In the genomic region with DNA sequence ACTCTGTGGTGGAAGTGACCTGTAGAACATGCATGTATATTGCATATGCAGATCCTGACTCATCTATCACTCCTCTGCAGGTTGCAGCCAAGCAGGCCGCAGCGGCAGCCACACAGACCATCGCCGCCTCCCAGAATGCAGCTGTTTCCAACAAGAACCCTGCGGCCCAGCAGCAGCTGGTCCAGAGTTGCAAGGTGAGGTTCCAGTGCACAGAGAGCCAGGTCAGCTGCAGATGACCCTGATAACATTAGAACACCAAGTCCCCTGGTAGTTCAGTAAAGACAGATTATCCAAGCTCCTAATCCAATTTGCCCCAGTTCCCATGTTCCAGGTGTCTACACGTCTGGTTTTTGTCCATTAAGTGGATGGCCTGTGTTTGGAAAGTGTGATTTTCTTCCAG, we compare ENCODE assay signal across 19 cellular contexts.
"Had no signal": no experiment of that assay in that cellular context is flagged by ENCODE, and none has a peak within 500 bp of the region (broad histone marks: within the 10 kb centered on the region; RNA-seq: fewer than 3 reads in every experiment).

No MANE protein-coding gene starts in this region.

- DNase-seq: IMR-90, Karpas-422, KG1, MG63, NCI-H1092, NCI-H1105 treated with DMSO at 0.1 percent for 48 hours, NCI-H1417 treated with DMSO at 0.1 percent for 48 hours, NCI-H187, NCI-H2029, NCI-H2081 treated with DMSO at 0.1 percent for 48 hours, NCI-H2171, NCI-H345, NCI-H446 treated with DMSO at 0.1 percent for 48 hours, NCI-H510A treated with DMSO at 0.1 percent for 48 hours, NCI-H526, Right ventricle myocardium superior, RPMI8226, SIG-M5 had no signal

- H3K9me3 ChIP-seq: MG63, SJSA1 had no signal

- H3K27me3 ChIP-seq: MG63, SJSA1 had no signal

- H3K4me3 ChIP-seq: MG63, SJSA1 had no signal
